In the genomic region with DNA sequence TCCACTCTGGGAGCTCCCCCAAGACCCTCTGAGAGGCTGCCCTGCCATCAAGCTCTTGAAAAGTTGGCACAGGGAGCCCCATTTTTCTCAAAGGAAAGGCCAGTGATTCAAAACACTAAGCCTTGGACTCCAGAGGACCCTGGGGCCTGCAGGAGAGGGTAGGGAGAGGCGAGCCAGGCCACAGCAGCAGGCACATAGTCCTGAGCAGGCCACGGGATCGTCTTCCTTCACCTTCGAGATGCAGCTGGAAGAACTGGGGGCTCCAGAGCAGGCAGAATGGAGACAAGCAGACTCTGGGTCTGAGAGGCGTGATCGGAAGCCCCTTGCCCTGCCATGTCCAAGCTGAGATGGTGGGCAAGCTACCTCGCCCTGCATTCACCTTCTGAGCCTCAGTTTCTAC, we compare ENCODE assay signal across 13 cellular contexts.
"Had no signal": no experiment of that assay in that cellular context is flagged by ENCODE, and none has a peak within 500 bp of the region (broad histone marks: within the 10 kb centered on the region; RNA-seq: fewer than 3 reads in every experiment).

No MANE protein-coding gene starts in this region.

- H3K4me3 ChIP-seq: breast epithelium, esophagus squamous epithelium had no signal

- H3K36me3 ChIP-seq: breast epithelium, esophagus squamous epithelium had no signal

- H3K9me3 Mint-ChIP-seq: activated naive CD8-positive, alpha-beta T cell treated with anti-CD3 and anti-CD28 coated beads for 36 hours had no signal

- ATAC-seq: left colon had no signal

- H3K4me3 Mint-ChIP-seq: activated naive CD8-positive, alpha-beta T cell treated with anti-CD3 and anti-CD28 coated beads for 36 hours had no signal

- H3K36me3 Mint-ChIP-seq: activated naive CD8-positive, alpha-beta T cell treated with anti-CD3 and anti-CD28 coated beads for 36 hours had no signal

- H3K9me3 ChIP-seq: breast epithelium, esophagus squamous epithelium had no signal

- H3K27ac Mint-ChIP-seq: activated naive CD8-positive, alpha-beta T cell treated with anti-CD3 and anti-CD28 coated beads for 36 hours had no signal

- DNase-seq: activated CD4-positive, alpha-beta T cell treated with anti-CD3 and anti-CD28 coated beads, Interleukin-2, amount 50 U/mL, for 48 hours; activated CD4-positive, CD25-positive, alpha-beta regulatory T cell treated with anti-CD3 and anti-CD28 coated beads, Interleukin-2, amount 50 U/mL, for 72 hours; activated gamma-delta T cell treated with Interleukin-2 at 50 U/mL for 16 hours; activated naive CD8-positive, alpha-beta T cell treated with anti-CD3 and anti-CD28 coated beads for 36 hours; activated T-cell treated with anti-CD3 and anti-CD28 coated beads, Interleukin-2, amount 50 U/mL, for 48 hours; esophagus squamous epithelium; foreskin fibroblast; glutamatergic neuron; left colon; mammary epithelial cell; stimulated activated CD4-positive, alpha-beta T cell treated with anti-CD3 and anti-CD28 coated beads, Interleukin-4, amount 100 ng/mL, for 24 hours; T-helper 2 cell had no signal

- H3K27me3 ChIP-seq: breast epithelium had no signal

- H3K27ac ChIP-seq: breast epithelium had no signal
